8 cellular contexts compared by ENCODE assay signal in the genomic region with DNA sequence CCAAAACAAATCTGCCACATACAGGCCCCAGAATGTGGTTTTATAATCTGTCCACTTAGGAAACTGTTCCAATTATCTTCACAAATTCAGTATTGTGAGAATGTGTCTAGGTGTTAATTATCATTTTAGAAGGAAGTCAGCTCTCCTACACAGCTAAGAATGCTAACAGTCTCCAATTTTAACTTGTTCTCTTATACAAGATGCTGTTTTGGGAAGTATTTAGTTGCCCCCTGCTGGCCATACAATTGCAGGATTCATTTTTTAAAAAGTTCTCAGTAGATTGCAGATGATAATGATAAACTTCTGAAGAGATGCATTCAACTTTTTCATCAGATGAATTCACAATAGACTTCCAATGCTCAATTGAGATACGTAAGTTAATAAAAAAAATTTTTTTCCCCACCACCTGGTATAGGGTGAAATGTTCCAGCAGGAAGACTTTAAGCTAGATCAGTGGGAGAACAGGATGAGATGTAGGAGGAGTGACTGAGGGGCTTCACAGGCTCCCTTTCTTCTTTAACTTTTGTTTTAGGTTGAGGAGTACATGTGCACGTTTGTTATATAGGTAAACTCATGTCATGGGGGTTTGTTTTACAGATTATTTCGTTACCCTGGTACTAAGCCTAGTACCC. TPM values are rescaled to one million over a fixed set of nuclear protein-coding genes. Genes with fewer than 3 reads are reported as not detected.
A peak's percentile ranks its signal among the peaks of the same experiment; 100 is the strongest.
DNase-seq lines count a peak whose midpoint lies in the region; ATAC-seq, FAIRE-seq and TF ChIP-seq lines count a peak whose summit lies in the region.

No MANE protein-coding gene starts in this region.

- no peak overlapping the region for H2AFZ ChIP-seq in SU-DHL-6 (ENCODE audit: low read depth, low read length, severe bottlenecking)

- H3K27ac Mint-ChIP-seq in CD4-positive, CD25-positive, alpha-beta regulatory T cell: no peak overlapping the region
- H3K27ac Mint-ChIP-seq in effector memory CD8-positive, alpha-beta T cell: no peak overlapping the region
- H3K27ac Mint-ChIP-seq in naive thymus-derived CD4-positive, alpha-beta T cell: peak overlapping the region in 1 of 9 donors; percentile 73

- H3K27me3 ChIP-seq in CD4-positive, CD25-positive, alpha-beta regulatory T cell (ENCODE audit: control insufficient read depth, insufficient read depth, low read length): peaks cover 2% of the 10 kb centered on the region
- H3K27me3 ChIP-seq in SU-DHL-6 (ENCODE audit: low read length): no peaks in the 10 kb centered on the region
- H3K27me3 ChIP-seq in naive thymus-derived CD4-positive, alpha-beta T cell (ENCODE audit: control insufficient read depth in 2 of 2, insufficient read depth in 2 of 2, low read length in 2 of 2): no peaks in the 10 kb centered on the region

- H3K4me3 ChIP-seq in CD4-positive, CD25-positive, alpha-beta regulatory T cell (ENCODE audit: low read depth, low read length): no peak overlapping the region
- no peak overlapping the region for H3K4me3 ChIP-seq in SU-DHL-6 (ENCODE audit: insufficient read depth, low read length, poor library complexity, severe bottlenecking)
- H3K4me3 ChIP-seq in naive thymus-derived CD4-positive, alpha-beta T cell (ENCODE audit: low read length): no peak overlapping the region

- peaks cover 0 to 2% (median under 1%) of the 10 kb centered on the region in 4 donors for H3K4me1 Mint-ChIP-seq in CD4-positive, CD25-positive, alpha-beta regulatory T cell
- H3K4me1 Mint-ChIP-seq in effector memory CD8-positive, alpha-beta T cell (ENCODE audit: low read depth in 2 of 2): peaks cover 0 to 4% of the 10 kb centered on the region in 2 donors
- H3K4me1 Mint-ChIP-seq in naive thymus-derived CD4-positive, alpha-beta T cell: peaks cover 0 to 6% (median 0%) of the 10 kb centered on the region in 7 donors

- POLR2A ChIA-PET in naive thymus-derived CD4-positive, alpha-beta T cell (lab: Charles Lee): interaction anchor here (1.7 kb wide), 1 partner anchor 28 kb away, joined by 7 read pairs; the partner anchor contains the start of gene OSBPL8

- no peaks in the 10 kb centered on the region for H3K36me3 Mint-ChIP-seq in CD4-positive, CD25-positive, alpha-beta regulatory T cell
- H3K36me3 Mint-ChIP-seq in effector memory CD8-positive, alpha-beta T cell (ENCODE audit: insufficient read depth): no peaks in the 10 kb centered on the region
- no peaks in the 10 kb centered on the region for H3K36me3 Mint-ChIP-seq in naive thymus-derived CD4-positive, alpha-beta T cell

- peak; percentile 5 to 69 (median 59) for DNase-seq in CD4-positive, CD25-positive, alpha-beta regulatory T cell
- DNase-seq in GM18507 (ENCODE audit: extremely low spot score, insufficient read length, low read depth): no peak
- DNase-seq in KG1 (lab: John Stamatoyannopoulos, UW): peak; percentile 73
- peak; percentile 35 to 47 (median 38) for DNase-seq in effector memory CD8-positive, alpha-beta T cell
- DNase-seq in naive thymus-derived CD4-positive, alpha-beta T cell: peak in 7 of 9 donors; percentile 34 to 70 (median 59)
- DNase-seq in omental fat pad (ENCODE audit: low spot score): no peak
- DNase-seq in NCI-H524 treated with DMSO at 0.1 percent for 48 hours (lab: John Stamatoyannopoulos, UW): no peak

- no peaks in the 10 kb centered on the region for H3K4me1 ChIP-seq in CD4-positive, CD25-positive, alpha-beta regulatory T cell (ENCODE audit: control insufficient read depth, insufficient read depth, low read length, poor library complexity, severe bottlenecking)
- no peaks in the 10 kb centered on the region for H3K4me1 ChIP-seq in naive thymus-derived CD4-positive, alpha-beta T cell (ENCODE audit: control insufficient read depth in 2 of 2, insufficient read depth in 2 of 2, low read length in 2 of 2)

- intact Hi-C loops in naive thymus-derived CD4-positive, alpha-beta T cell (cut with micrococcal nuclease): loop anchor here (1.0 to 10.0 kb wide), 14 partner anchors 28 to 1252 kb away; partner anchors contain the start of genes BBS10 (in 2 of the 2), OSBPL8 (in 2 of the 2), CAPS2 (in 1 of the 2) and GLIPR1L1 (in 1 of the 2)

- no peaks in the 10 kb centered on the region for H3K79me2 ChIP-seq in SU-DHL-6 (ENCODE audit: insufficient read depth, low read length)

- no peaks in the 10 kb centered on the region for H3K9me2 ChIP-seq in SU-DHL-6 (replicated peaks; ENCODE audit: insufficient read depth, low read length)

- H3K9me3 Mint-ChIP-seq in CD4-positive, CD25-positive, alpha-beta regulatory T cell: no peaks in the 10 kb centered on the region
- no peaks in the 10 kb centered on the region for H3K9me3 Mint-ChIP-seq in effector memory CD8-positive, alpha-beta T cell
- H3K9me3 Mint-ChIP-seq in naive thymus-derived CD4-positive, alpha-beta T cell: no peaks in the 10 kb centered on the region

- peak; percentile 77 for FAIRE-seq in GM18507 (lab: Jason Lieb, UNC)

- no peak overlapping the region for H3K4me2 ChIP-seq in SU-DHL-6 (ENCODE audit: low read depth, low read length, poor library complexity, severe bottlenecking)

- H3K27me3 Mint-ChIP-seq in CD4-positive, CD25-positive, alpha-beta regulatory T cell: peaks cover 4% of the 10 kb centered on the region
- no peaks in the 10 kb centered on the region for H3K27me3 Mint-ChIP-seq in effector memory CD8-positive, alpha-beta T cell
- H3K27me3 Mint-ChIP-seq in naive thymus-derived CD4-positive, alpha-beta T cell: no peaks in the 10 kb centered on the region

- no peaks in the 10 kb centered on the region for H3K36me3 ChIP-seq in CD4-positive, CD25-positive, alpha-beta regulatory T cell (ENCODE audit: control insufficient read depth, insufficient read depth, low read length)
- H3K36me3 ChIP-seq in SU-DHL-6 (ENCODE audit: low read length): no peaks in the 10 kb centered on the region
- H3K36me3 ChIP-seq in naive thymus-derived CD4-positive, alpha-beta T cell (ENCODE audit: control insufficient read depth in 2 of 3, insufficient read depth in 3 of 3, low read length in 3 of 3): no peaks in the 10 kb centered on the region

- H4K20me1 ChIP-seq in SU-DHL-6 (ENCODE audit: low read depth, low read length): no peaks in the 10 kb centered on the region

- peak; percentile 52 to 63 for ATAC-seq in CD4-positive, CD25-positive, alpha-beta regulatory T cell (ENCODE audit: low read depth in 2 of 2)
- ATAC-seq in effector memory CD8-positive, alpha-beta T cell (replicated peaks): peak; percentile 77
- ATAC-seq in naive thymus-derived CD4-positive, alpha-beta T cell: peak; percentile 77
- no peak for ATAC-seq in omental fat pad (ENCODE audit: low FRiP score)

- TF ChIP-seq CTCF in SU-DHL-6 (IDR thresholded peaks at IDR 0.05; ENCODE audit: insufficient read depth, low read length, poor library complexity, severe bottlenecking) (peak; percentile 58), omental fat pad (IDR thresholded peaks at IDR 0.05) (no peak)

- H3F3A ChIP-seq in SU-DHL-6 (ENCODE audit: insufficient read depth): no peaks in the 10 kb centered on the region

- no peak overlapping the region for H3K27ac ChIP-seq in CD4-positive, CD25-positive, alpha-beta regulatory T cell (ENCODE audit: insufficient read depth, low read length, poor library complexity, severe bottlenecking)
- H3K27ac ChIP-seq in SU-DHL-6 (ENCODE audit: low read depth, low read length): no peak overlapping the region
- no peak overlapping the region for H3K27ac ChIP-seq in naive thymus-derived CD4-positive, alpha-beta T cell (ENCODE audit: low read depth, low read length)

- CTCF ChIA-PET in naive thymus-derived CD4-positive, alpha-beta T cell (lab: Charles Lee): interaction anchor here (0.6 to 2.7 kb wide), 10 partner anchors 19 to 1898 kb away, joined by 3 to 16 read pairs (median 4); no protein-coding TSS in a partner anchor

- no peaks in the 10 kb centered on the region for H3K9me3 ChIP-seq in CD4-positive, CD25-positive, alpha-beta regulatory T cell (ENCODE audit: control insufficient read depth in 2 of 2, low read length in 2 of 2)
- H3K9me3 ChIP-seq in SU-DHL-6 (ENCODE audit: insufficient read depth, low read length): no peaks in the 10 kb centered on the region
- H3K9me3 ChIP-seq in naive thymus-derived CD4-positive, alpha-beta T cell (ENCODE audit: control insufficient read depth in 2 of 3, low read length in 3 of 3): no peaks in the 10 kb centered on the region

- H3K9ac ChIP-seq in SU-DHL-6 (ENCODE audit: low read length): no peak overlapping the region

- H3K4me3 Mint-ChIP-seq in CD4-positive, CD25-positive, alpha-beta regulatory T cell: no peak overlapping the region
- H3K4me3 Mint-ChIP-seq in effector memory CD8-positive, alpha-beta T cell: no peak overlapping the region
- H3K4me3 Mint-ChIP-seq in naive thymus-derived CD4-positive, alpha-beta T cell: no peak overlapping the region

RNA-seq across cellular contexts. Expression of gene OSBPL8, which starts 27.3 kb away (rescaled TPM):
- total RNA-seq in CD4-positive, CD25-positive, alpha-beta regulatory T cell: 195 TPM
- 100 to 1,000 TPM; 129 to 187 (median 153) TPM for polyA plus RNA-seq in CD4-positive, CD25-positive, alpha-beta regulatory T cell
- 100 to 1,000 TPM; 113 to 146 (median 119) TPM for total RNA-seq in naive thymus-derived CD4-positive, alpha-beta T cell
- 100 to 1,000 TPM; 140 to 157 TPM for polyA plus RNA-seq in naive thymus-derived CD4-positive, alpha-beta T cell
- 10 to 100 TPM; 52.6 to 76.8 (median 65.2) TPM for total RNA-seq in omental fat pad

Comparison
In these comparisons a context has a peak if more than half of its experiments do, and no peak if none do; other contexts are left out.
1. DNase-seq: peak in CD4-positive, CD25-positive, alpha-beta regulatory T cell (3 of 3), KG1 (single experiment), effector memory CD8-positive, alpha-beta T cell (3 of 3) and naive thymus-derived CD4-positive, alpha-beta T cell (7 of 9); none in GM18507 (single experiment), omental fat pad (single experiment) and NCI-H524 treated with DMSO at 0.1 percent for 48 hours (single experiment).